In genomic region chr7:83947260-83947659, GRCh38 we compare ENCODE assay signal across 8 cellular contexts.
DNase-seq lines count a peak whose midpoint lies in the region; ATAC-seq and TF ChIP-seq lines count a peak whose summit lies in the region.

No MANE protein-coding gene starts in this region.

- H3K4me1 ChIP-seq in PC-3 (ENCODE audit: insufficient read depth, low read length), result no peaks in the 10 kb centered on the region

- no peaks in the 10 kb centered on the region for H3K79me2 ChIP-seq in PC-3 (ENCODE audit: low read length)

- H3K27me3 ChIP-seq in PC-3 (ENCODE audit: low read length), result no peaks in the 10 kb centered on the region

- intact Hi-C loops in PC-3 (cut with micrococcal nuclease) (no loop called here), head of caudate nucleus (cut with DNase I) (no loop called here)

- no peak overlapping the region for H3K4me3 ChIP-seq in PC-3 (ENCODE audit: low read length)

- H3K9ac ChIP-seq in PC-3 (ENCODE audit: low read length), result no peak overlapping the region

- H3K27ac ChIP-seq in PC-3 (ENCODE audit: low read length), result no peak overlapping the region

- H2AFZ ChIP-seq in PC-3 (ENCODE audit: low read length), result no peak overlapping the region

- H3K9me2 ChIP-seq in PC-3 (replicated peaks; ENCODE audit: low read length), result no peaks in the 10 kb centered on the region

- H4K20me1 ChIP-seq in PC-3 (ENCODE audit: low read length), result no peaks in the 10 kb centered on the region

- peak; percentile 5 for DNase-seq in stimulated activated CD4-positive, alpha-beta T cell treated with anti-CD3 and anti-CD28 coated beads, Interleukin-15, amount 100 ng/mL, for 24 hours
- DNase-seq in stimulated activated CD4-positive, alpha-beta T cell treated with anti-CD3 and anti-CD28 coated beads, Interleukin-1b, Interleukin-23, amount 100 ng/mL, for 48 hours, result no peak
- DNase-seq in PC-3 (peak; percentile 48), head of caudate nucleus (peak in 34 of 42 donors; percentile 7 to 81 (median 36)), NCI-H510A (lab: John Stamatoyannopoulos, UW) (no peak), UCSD-AML1 (lab: John Stamatoyannopoulos, UW; ENCODE audit: unreplicated experiment) (no peak), DMS153 treated with DMSO at 0.1 percent for 48 hours (lab: John Stamatoyannopoulos, UW; ENCODE audit: unreplicated experiment) (no peak)

- TF ChIP-seq CTCF in PC-3 (conservative IDR thresholded peaks at IDR 0.05; ENCODE audit: low read depth, low read length), result peak; percentile 78

- no peaks in the 10 kb centered on the region for H3F3A ChIP-seq in PC-3 (ENCODE audit: low read length, unreplicated experiment)

- POLR2A ChIA-PET in PC-3 (lab: Charles Lee; ENCODE audit: unreplicated experiment), result no interaction called here

- BruUV-seq in PC-3 (replicated peaks; lab: Mats Ljungman, UMichigan), result no TSS peak

- ATAC-seq in HG03097 (IDR thresholded peaks at IDR 0.05; ENCODE audit: low FRiP score, unreplicated experiment) (peak; percentile 54), PC-3 (peak; percentile 88)

- no peaks in the 10 kb centered on the region for H3K36me3 ChIP-seq in PC-3 (ENCODE audit: low read depth, low read length)

- CTCF ChIA-PET in PC-3 (lab: Charles Lee), result interaction anchor here (0.6 kb wide), 1 partner anchor 30 kb away, joined by 8 read pairs; no protein-coding TSS in a partner anchor

- no peaks in the 10 kb centered on the region for H3K9me3 ChIP-seq in PC-3 (ENCODE audit: low read length)

- no peak overlapping the region for H3K4me2 ChIP-seq in PC-3 (ENCODE audit: low read length)

Comparison
In these comparisons a context has a peak if more than half of its experiments do, and no peak if none do; other contexts are left out.
1. DNase-seq: peak in stimulated activated CD4-positive, alpha-beta T cell treated with anti-CD3 and anti-CD28 coated beads, Interleukin-15, amount 100 ng/mL, for 24 hours (single experiment), PC-3 (single experiment) and head of caudate nucleus (34 of 42); none in stimulated activated CD4-positive, alpha-beta T cell treated with anti-CD3 and anti-CD28 coated beads, Interleukin-1b, Interleukin-23, amount 100 ng/mL, for 48 hours (single experiment), NCI-H510A (single experiment), UCSD-AML1 (single experiment) and DMS153 treated with DMSO at 0.1 percent for 48 hours (single experiment).